9 cellular contexts compared by ENCODE assay signal in the genomic region with DNA sequence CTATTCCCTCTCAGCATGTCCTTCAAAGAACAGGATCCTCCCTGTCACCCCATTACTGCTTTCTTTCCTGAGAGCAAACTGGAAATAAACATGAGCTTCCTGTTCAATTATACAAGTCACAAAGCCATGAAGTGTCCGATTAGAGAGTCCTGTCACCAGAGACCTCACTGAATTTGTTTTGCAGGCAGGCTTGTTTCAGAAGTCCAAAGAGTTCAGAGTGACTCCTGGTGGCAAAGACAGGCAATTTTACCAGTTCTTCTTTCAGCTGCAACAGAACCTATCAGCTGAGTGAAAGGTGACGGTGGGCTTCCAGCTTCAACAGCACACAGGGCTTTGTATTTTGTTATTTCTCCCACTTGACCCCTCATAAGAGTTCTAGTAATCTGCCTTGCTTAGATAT. TPM values are rescaled to one million over a fixed set of nuclear protein-coding genes. Genes with fewer than 3 reads are reported as not detected.
A peak's percentile ranks its signal among the peaks of the same experiment; 100 is the strongest.
DNase-seq lines count a peak whose midpoint lies in the region; ATAC-seq, FAIRE-seq and TF ChIP-seq lines count a peak whose summit lies in the region.
"Had no signal": no experiment of that assay in that cellular context is flagged by ENCODE, and none has a peak within 500 bp of the region (broad histone marks: within the 10 kb centered on the region; RNA-seq: fewer than 3 reads in every experiment).

No MANE protein-coding gene starts in this region.

- intact Hi-C loops in K562 (cut with micrococcal nuclease) = no loop called here

- H3K27ac ChIP-seq in K562 (ENCODE audit: extremely low read depth, low read depth, low read length) = no peak overlapping the region

- no peak overlapping the region for H2AFZ ChIP-seq in K562 (ENCODE audit: low read depth, low read length)

- peaks cover 83% of the 10 kb centered on the region for H3K36me3 ChIP-seq in K562 (ENCODE audit: control insufficient read depth, insufficient read depth, low read length)

- POLR2A ChIA-PET in K562 (lab: Yijun Ruan, JAX) = interaction anchor here (1.0 to 1.2 kb wide), 2 partner anchors 26 to 120 kb away, joined by 3 read pairs; no protein-coding TSS in a partner anchor

- no peaks in the 10 kb centered on the region for H3K9me3 ChIP-seq in K562 (replicated peaks; ENCODE audit: control insufficient read depth, insufficient read depth, low read depth, low read length)

- no peak overlapping the region for H3K4me3 ChIP-seq in AG10803 (ENCODE audit: low read length)
- H3K4me3 ChIP-seq in K562 = no peak overlapping the region

- peaks cover 47% of the 10 kb centered on the region for H3K79me2 ChIP-seq in K562 (ENCODE audit: control insufficient read depth, insufficient read depth, low read length)

- peaks cover 5% of the 10 kb centered on the region for H3K9me1 ChIP-seq in K562 (ENCODE audit: control insufficient read depth, insufficient read depth, low read length)

- TF ChIP-seq CTCF in AG10803 (conservative IDR thresholded peaks at IDR 0.05; ENCODE audit: low read length) (peak; percentile 45), K562 (IDR thresholded peaks at IDR 0.05 in 2 of 3, conservative IDR thresholded peaks at IDR 0.05 in 1 of 3; ENCODE audit: insufficient read depth in 2 of 3, low read depth in 1 of 3, low read length in 3 of 3) (peak; percentile 26 to 43 (median 37); a peak in 5 of 6 replicates)

- H3K4me1 ChIP-seq in K562 (replicated peaks in 1 of 2; ENCODE audit: control insufficient read depth in 2 of 2, insufficient read depth in 2 of 2, low read length in 2 of 2) = peaks cover 9 to 15% of the 10 kb centered on the region in 2 experiments; a peak in 4 of 5 replicates

- H3K36me3 Mint-ChIP-seq in stimulated activated effector memory CD8-positive, alpha-beta T cell treated with anti-CD3 and anti-CD28 coated beads, Interleukin-12 subunit alpha, Interleukin-12 subunit beta, amount 100 ng/mL, for 72 hours = peaks cover 58% of the 10 kb centered on the region

- CTCF ChIA-PET in K562 (lab: Yijun Ruan, JAX; ENCODE audit: low intra/inter-chr PET ratio) = no interaction called here

- no peaks in the 10 kb centered on the region for H3K27me3 ChIP-seq in K562 (ENCODE audit: control insufficient read depth in 2 of 2, insufficient read depth in 2 of 2, low read length in 2 of 2)

- peak; percentile 24 for DNase-seq in AG10803 (ENCODE audit: low read depth)
- DNase-seq in HCEC 1CT = peak; percentile 4
- no peak for DNase-seq in K562 (ENCODE audit: extremely low read depth in 1 of 4, low spot score in 3 of 4)
- DNase-seq in kidney tubule cell (ENCODE audit: low spot score) = peak; percentile 13
- DNase-seq in stimulated activated effector memory CD8-positive, alpha-beta T cell treated with anti-CD3 and anti-CD28 coated beads, Interleukin-12 subunit alpha, Interleukin-12 subunit beta, amount 100 ng/mL, for 72 hours (ENCODE audit: low spot score in 2 of 2) = no peak
- no peak for DNase-seq in mesenteric fat pad (ENCODE audit: low spot score)
- no peak for DNase-seq in hypothalamus (lab: John Stamatoyannopoulos, UW)
- DNase-seq: NCI-H446 treated with DMSO at 0.1 percent for 48 hours had no signal

- WGBS in K562 (ENCODE audit: insufficient coverage, low coverage, missing lambda C conversion rate) = 75% methylated on average over 2 of the region's 2 CpGs

- peak; percentile 9 to 46; a peak in 2 of 4 replicates for TF ChIP-seq RAD21 in K562 (CRISPR knock-in tag; conservative IDR thresholded peaks at IDR 0.05 in 1 of 2, IDR thresholded peaks at IDR 0.05 in 1 of 2)

- TF ChIP-seq POLR2A in K562 (conservative IDR thresholded peaks at IDR 0.05) = no peak

- H3K4me2 ChIP-seq in K562 (ENCODE audit: insufficient read depth, low read length) = no peak overlapping the region

- no TSS peak for BruUV-seq in K562 (replicated peaks; lab: Mats Ljungman, UMichigan)

- H4K20me1 ChIP-seq in K562 (replicated peaks; ENCODE audit: control insufficient read depth, insufficient read depth, low read length) = no peaks in the 10 kb centered on the region

- peaks cover 42% of the 10 kb centered on the region for H3K4me1 Mint-ChIP-seq in stimulated activated effector memory CD8-positive, alpha-beta T cell treated with anti-CD3 and anti-CD28 coated beads, Interleukin-12 subunit alpha, Interleukin-12 subunit beta, amount 100 ng/mL, for 72 hours

- in situ Hi-C loops in K562 (cut with MboI) = no loop called here

- FAIRE-seq in K562 (lab: Jason Lieb, UNC) = peak; percentile 71

- H3K27ac Mint-ChIP-seq in stimulated activated effector memory CD8-positive, alpha-beta T cell treated with anti-CD3 and anti-CD28 coated beads, Interleukin-12 subunit alpha, Interleukin-12 subunit beta, amount 100 ng/mL, for 72 hours = no peak overlapping the region

- ATAC-seq in K562 (peak; percentile 65), GM21526 (IDR thresholded peaks at IDR 0.05; ENCODE audit: low FRiP score, unreplicated experiment) (no peak)
- ATAC-seq in stimulated activated effector memory CD8-positive, alpha-beta T cell treated with anti-CD3 and anti-CD28 coated beads, Interleukin-12 subunit alpha, Interleukin-12 subunit beta, amount 100 ng/mL, for 72 hours = no peak

- no peak overlapping the region for H3K9ac ChIP-seq in K562 (ENCODE audit: insufficient read depth in 1 of 2, low read depth in 2 of 2, low read length in 2 of 2)

- no peak overlapping the region for H3K4me3 Mint-ChIP-seq in stimulated activated effector memory CD8-positive, alpha-beta T cell treated with anti-CD3 and anti-CD28 coated beads, Interleukin-12 subunit alpha, Interleukin-12 subunit beta, amount 100 ng/mL, for 72 hours

- H3K9me3 Mint-ChIP-seq in stimulated activated effector memory CD8-positive, alpha-beta T cell treated with anti-CD3 and anti-CD28 coated beads, Interleukin-12 subunit alpha, Interleukin-12 subunit beta, amount 100 ng/mL, for 72 hours = no peaks in the 10 kb centered on the region

- TF ChIP-seq EP300 in K562 (IDR thresholded peaks at IDR 0.05; ENCODE audit: low read length) = no peak

RNA-seq across cellular contexts. Expression of a gene that starts 6.4 kb away (rescaled TPM):
- 32.0 and 32.5 TPM in 2 replicates for total RNA-seq in K562 (2011; cell fraction: chromatin; rRNA removed; ENCODE audit: low replicate concordance)
- 20.1 and 21.2 TPM in 2 replicates for total RNA-seq in K562 (2011; cell fraction: nucleolus; rRNA removed)
- total RNA-seq in K562 (2011; cell fraction: nucleoplasm; rRNA removed) = 32.9 and 71.1 TPM in 2 replicates
- total RNA-seq in K562 (2014; rRNA removed) (37.8 and 47.8 TPM in 2 replicates), K562 (2014; rRNA removed; fragmentation: Illumina TruSeq; extraction: Trizol) (23.6 and 24.5 TPM in 2 replicates), K562 (2015; rRNA removed; fragmentation: Illumina TruSeq; extraction: Trizol) (21.2 and 21.6 TPM in 2 replicates), K562 (2021) (62.5 and 74.9 TPM in 2 replicates), mesenteric fat pad (40.3 TPM)
- polyA plus RNA-seq in K562 (2011; rRNA removed) (26.5 and 29.5 TPM in 2 replicates), K562 (2014; fragmentation: Illumina TruSeq; extraction: Trizol) (49.6 and 65.2 TPM in 2 replicates), K562 (2014; fragmentation: Nextera tagmentation; extraction: Ambion mirVana) (1 to 10 TPM; 4.4 to 4.6 TPM), K562 (2014; rRNA removed) (30.0 and 30.1 TPM in 2 replicates)
- polyA plus RNA-seq in K562 (2011; cell fraction: cytosol; rRNA removed) = 36.1 and 65.1 TPM in 2 replicates
- 31.3 and 44.0 TPM in 2 replicates for polyA plus RNA-seq in K562 (2011; cell fraction: nucleus; rRNA removed)
- 40.7 and 46.4 TPM in 2 replicates for polyA plus RNA-seq in K562 (2012)
- 17.1 and 17.8 TPM in 2 replicates for polyA minus RNA-seq in K562 (2011; rRNA and poly(A)+ RNA removed)
- 26.9 and 30.2 TPM in 2 replicates for polyA minus RNA-seq in K562 (2011; cell fraction: cytosol; rRNA and poly(A)+ RNA removed)
- polyA minus RNA-seq in K562 (2011; cell fraction: nucleus; rRNA and poly(A)+ RNA removed) = 9.4 and 10.1 TPM in 2 replicates

RNA-seq across cellular contexts. Expression of a gene that starts 14.2 kb away (rescaled TPM):
- total RNA-seq in K562 (2011; cell fraction: chromatin; rRNA removed; ENCODE audit: low replicate concordance) = 0.92 and 1.3 TPM in 2 replicates
- total RNA-seq in K562 (2011; cell fraction: nucleolus; rRNA removed) = 0.53 and 0.67 TPM in 2 replicates
- total RNA-seq in K562 (2011; cell fraction: nucleoplasm; rRNA removed) = 1.1 and 1.2 TPM in 2 replicates
- total RNA-seq in K562 (2014; rRNA removed) (0.41 and 2.1 TPM in 2 replicates), K562 (2014; rRNA removed; fragmentation: Illumina TruSeq; extraction: Trizol) (0.26 and 0.55 TPM in 2 replicates), K562 (2015; rRNA removed; fragmentation: Illumina TruSeq; extraction: Trizol) (1.1 and 1.5 TPM in 2 replicates), K562 (2021) (0.89 and 2.0 TPM in 2 replicates), mesenteric fat pad (11.8 TPM)
- polyA plus RNA-seq in K562 (2011; rRNA removed) (0.28 and 0.93 TPM in 2 replicates), K562 (2014; fragmentation: Illumina TruSeq; extraction: Trizol) (0.79 and 1.2 TPM in 2 replicates), K562 (2014; fragmentation: Nextera tagmentation; extraction: Ambion mirVana) (under 1 TPM; 0.18 to 0.28 TPM), K562 (2014; rRNA removed) (1.2 and 2.0 TPM in 2 replicates)
- 0.72 and 0.88 TPM in 2 replicates for polyA plus RNA-seq in K562 (2011; cell fraction: cytosol; rRNA removed)
- 0.68 and 0.97 TPM in 2 replicates for polyA plus RNA-seq in K562 (2011; cell fraction: nucleus; rRNA removed)
- 2.0 and 5.5 TPM in 2 replicates for polyA plus RNA-seq in K562 (2012)
- polyA minus RNA-seq in K562 (2011; rRNA and poly(A)+ RNA removed) = 0.07 and 0.09 TPM in 2 replicates
- 0.48 TPM in 1 of 2 replicates, not detected in the other for polyA minus RNA-seq in K562 (2011; cell fraction: cytosol; rRNA and poly(A)+ RNA removed)
- 0.27 and 0.56 TPM in 2 replicates for polyA minus RNA-seq in K562 (2011; cell fraction: nucleus; rRNA and poly(A)+ RNA removed)

RNA-seq across cellular contexts. Expression of a gene that starts 15.1 kb away (rescaled TPM):
- 67.5 and 87.0 TPM in 2 replicates for total RNA-seq in K562 (2011; cell fraction: chromatin; rRNA removed; ENCODE audit: low replicate concordance)
- 91.2 and 94.6 TPM in 2 replicates for total RNA-seq in K562 (2011; cell fraction: nucleolus; rRNA removed)
- total RNA-seq in K562 (2011; cell fraction: nucleoplasm; rRNA removed) = 97.3 and 117 TPM in 2 replicates
- total RNA-seq in K562 (2014; rRNA removed) = 201 and 206 TPM in 2 replicates
- 199 and 204 TPM in 2 replicates for total RNA-seq in K562 (2014; rRNA removed; fragmentation: Illumina TruSeq; extraction: Trizol)
- total RNA-seq in K562 (2015; rRNA removed; fragmentation: Illumina TruSeq; extraction: Trizol) = 184 and 206 TPM in 2 replicates
- total RNA-seq in K562 (2021) = 181 and 185 TPM in 2 replicates
- 260 and 275 TPM in 2 replicates for polyA plus RNA-seq in K562 (2011; rRNA removed)
- polyA plus RNA-seq in K562 (2011; cell fraction: cytosol; rRNA removed) = 259 and 265 TPM in 2 replicates
- polyA plus RNA-seq in K562 (2011; cell fraction: nucleus; rRNA removed) = 182 and 231 TPM in 2 replicates
- 283 and 337 TPM in 2 replicates for polyA plus RNA-seq in K562 (2012)
- 279 and 300 TPM in 2 replicates for polyA plus RNA-seq in K562 (2014; fragmentation: Illumina TruSeq; extraction: Trizol)
- 100 to 1,000 TPM; 141 to 167 TPM for polyA plus RNA-seq in K562 (2014; fragmentation: Nextera tagmentation; extraction: Ambion mirVana)
- polyA plus RNA-seq in K562 (2014; rRNA removed) = 265 and 285 TPM in 2 replicates
- 74.0 and 75.4 TPM in 2 replicates for polyA minus RNA-seq in K562 (2011; rRNA and poly(A)+ RNA removed)
- 52.3 and 53.6 TPM in 2 replicates for polyA minus RNA-seq in K562 (2011; cell fraction: cytosol; rRNA and poly(A)+ RNA removed)
- polyA minus RNA-seq in K562 (2011; cell fraction: nucleus; rRNA and poly(A)+ RNA removed) = 46.6 and 75.3 TPM in 2 replicates
- 81.7 TPM for total RNA-seq in mesenteric fat pad

RNA-seq across cellular contexts. Expression of a gene that starts 24.3 kb away (rescaled TPM):
- 0.88 and 1.1 TPM in 2 replicates for total RNA-seq in K562 (2011; cell fraction: chromatin; rRNA removed; ENCODE audit: low replicate concordance)
- 0.26 TPM in 1 of 2 replicates, not detected in the other for total RNA-seq in K562 (2011; cell fraction: nucleolus; rRNA removed)
- total RNA-seq in K562 (2011; cell fraction: nucleoplasm; rRNA removed) = 0.66 TPM in 1 of 2 replicates, not detected in the other
- total RNA-seq in K562 (2014; rRNA removed) (0.18 TPM in 1 of 2 replicates, not detected in the other), K562 (2014; rRNA removed; fragmentation: Illumina TruSeq; extraction: Trizol) (0.10 and 0.15 TPM in 2 replicates), K562 (2015; rRNA removed; fragmentation: Illumina TruSeq; extraction: Trizol) (not detected in 2 replicates), K562 (2021) (0.24 and 0.38 TPM in 2 replicates), mesenteric fat pad (not detected)
- polyA plus RNA-seq in K562 (2011; rRNA removed) (0.01 and 0.12 TPM in 2 replicates), K562 (2014; fragmentation: Illumina TruSeq; extraction: Trizol) (0.14 and 0.28 TPM in 2 replicates), K562 (2014; fragmentation: Nextera tagmentation; extraction: Ambion mirVana) (under 1 TPM in 1 of 2 experiments, not detected in 1; 0.07 TPM), K562 (2014; rRNA removed) (0.24 TPM in 1 of 2 replicates, not detected in the other)
- 0.10 and 0.15 TPM in 2 replicates for polyA plus RNA-seq in K562 (2011; cell fraction: cytosol; rRNA removed)
- polyA plus RNA-seq in K562 (2011; cell fraction: nucleus; rRNA removed) = 0.18 and 0.42 TPM in 2 replicates
- 0.30 and 0.66 TPM in 2 replicates for polyA plus RNA-seq in K562 (2012)
- polyA minus RNA-seq in K562 (2011; rRNA and poly(A)+ RNA removed) = 0.09 and 1.2 TPM in 2 replicates
- 0.36 and 1.2 TPM in 2 replicates for polyA minus RNA-seq in K562 (2011; cell fraction: cytosol; rRNA and poly(A)+ RNA removed)
- polyA minus RNA-seq in K562 (2011; cell fraction: nucleus; rRNA and poly(A)+ RNA removed) = 0.13 and 0.22 TPM in 2 replicates

Comparison
In these comparisons a context has a peak if more than half of its experiments do, and no peak if none do; other contexts are left out.
1. DNase-seq: peak in AG10803 (single experiment), HCEC 1CT (single experiment) and kidney tubule cell (single experiment); none in K562 (0 of 4), stimulated activated effector memory CD8-positive, alpha-beta T cell treated with anti-CD3 and anti-CD28 coated beads, Interleukin-12 subunit alpha, Interleukin-12 subunit beta, amount 100 ng/mL, for 72 hours (0 of 2), mesenteric fat pad (single experiment) and hypothalamus (0 of 51).